Comparison of ENCODE assay signal across 9 cellular contexts in the genomic region with DNA sequence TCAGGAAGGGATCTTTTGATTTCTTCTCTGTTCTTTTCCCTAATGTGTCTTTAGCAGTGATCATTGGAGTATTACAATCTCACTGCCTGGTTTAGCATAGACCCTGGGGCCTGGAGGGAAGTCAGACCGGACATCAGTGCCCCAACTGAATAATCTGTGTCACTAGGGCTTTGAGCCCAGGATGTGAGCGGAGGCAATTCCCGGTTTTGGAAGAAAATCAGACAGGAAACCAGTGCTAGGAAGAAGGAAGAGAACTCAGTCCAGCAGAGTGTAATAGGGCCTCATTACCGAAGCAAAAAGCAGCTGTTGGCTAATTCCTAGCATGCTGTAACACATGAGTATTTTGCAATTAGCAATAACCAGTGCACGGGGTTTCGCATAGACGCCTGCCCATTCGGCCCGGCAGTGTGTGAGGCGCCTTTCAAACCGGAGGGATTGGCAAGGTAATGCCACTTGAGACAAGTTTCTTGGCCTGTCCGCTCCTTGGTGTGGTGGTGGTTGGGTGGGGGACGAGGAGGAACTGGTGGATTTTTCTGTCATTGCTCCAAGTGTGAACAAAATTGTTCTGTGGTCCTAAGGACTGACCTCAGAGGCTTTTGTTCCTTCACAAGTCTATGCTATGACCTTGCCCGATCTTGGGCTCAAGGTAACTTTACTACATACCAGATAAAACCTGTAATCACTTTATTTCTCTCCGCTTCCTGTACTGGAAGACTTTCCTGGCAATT. TPM values are rescaled to one million over a fixed set of nuclear protein-coding genes. Genes with fewer than 3 reads are reported as not detected.
DNase-seq lines count a peak whose midpoint lies in the region; ATAC-seq, FAIRE-seq and TF ChIP-seq lines count a peak whose summit lies in the region.
"Had no signal": no experiment of that assay in that cellular context is flagged by ENCODE, and none has a peak within 500 bp of the region (broad histone marks: within the 10 kb centered on the region; RNA-seq: fewer than 3 reads in every experiment).

No MANE protein-coding gene starts in this region.

- DNase-seq in SIG-M5 treated with dmso at 0.1 percent for 504 hours (lab: John Stamatoyannopoulos, UW; ENCODE audit: unreplicated experiment) = peak; percentile 89
- DNase-seq in SIG-M5 (lab: John Stamatoyannopoulos, UW) = no peak
- DNase-seq in brain microvascular endothelial cell = no peak
- DNase-seq in HepG2 (ENCODE audit: low spot score) = no peak
- peak; percentile 63 to 76 for DNase-seq in uterus
- no peak for DNase-seq in stimulated activated naive B cell treated with anti-CD40 and anti-IgM and Interleukin-4, amounts not matched to agents 10 μg/mL and 1 μg/mL and 100 μg/mL, for 72 hours
- DNase-seq: COR-L47 had no signal

- peak; percentile 10; the same call in 1 of the 2 replicates for TF ChIP-seq RAD21 in HepG2 (CRISPR knock-in tag; IDR thresholded peaks at IDR 0.05)

- in situ Hi-C loops in brain microvascular endothelial cell (cut with HindIII; ENCODE audit: low pct_ligation_motif_present, low sequenced_read_pairs) (no loop called here), HepG2 (cut with HindIII; ENCODE audit: extremely low pct_ligation_motif_present, low pct_unique_long_range_greater_than_20kb) (loop anchor here (10.0 kb wide), 2 partner anchors 641 to 691 kb away; no protein-coding TSS in a partner anchor)

- ATAC-seq in HepG2 = peak; percentile 0; the same call in 1 of the 3 replicates
- ATAC-seq in stimulated activated naive B cell treated with anti-CD40 and anti-IgM and Interleukin-4, amounts not matched to agents 10 μg/mL and 1 μg/mL and 100 μg/mL, for 72 hours (replicated peaks) = no peak
- no peak for ATAC-seq in GM21528 (IDR thresholded peaks at IDR 0.05; ENCODE audit: low FRiP score, unreplicated experiment)
- ATAC-seq in GM19397 (IDR thresholded peaks at IDR 0.05; ENCODE audit: unreplicated experiment) = no peak

- no peak overlapping the region for H3K4me3 Mint-ChIP-seq in stimulated activated naive B cell treated with anti-CD40 and anti-IgM and Interleukin-4, amounts not matched to agents 10 μg/mL and 1 μg/mL and 100 μg/mL, for 72 hours

- intact Hi-C loops in HepG2 (cut with micrococcal nuclease; ENCODE audit: unreplicated experiment) (loop anchor here (1.0 to 10.0 kb wide), 4 partner anchors 221 to 693 kb away; no protein-coding TSS in a partner anchor), uterus (cut with DNase I; ENCODE audit: low total_unique reads) (loop anchor here (10.0 kb wide), 2 partner anchors 311 to 501 kb away; a partner anchor contains a TSS)

- H3K79me2 ChIP-seq in HepG2 (ENCODE audit: insufficient read depth, low read length) = peaks cover 62% of the 10 kb centered on the region

- no peak for TF ChIP-seq CTCF in brain microvascular endothelial cell (IDR thresholded peaks at IDR 0.05; ENCODE audit: low read depth, low read length, missing control alignments)
- TF ChIP-seq CTCF in HepG2 (CRISPR knock-in tag; IDR thresholded peaks at IDR 0.05) = no peak
- TF ChIP-seq CTCF in uterus (IDR thresholded peaks at IDR 0.05) = no peak

- H4K20me1 ChIP-seq in HepG2 (ENCODE audit: insufficient read depth, low read length) = peaks cover 51% of the 10 kb centered on the region; the same call in 1 of the 2 replicates

- TF ChIP-seq EP300 in HepG2 (IDR thresholded peaks at IDR 0.05; ENCODE audit: low read depth in 2 of 2, low read length in 2 of 2) = no peak
- TF ChIP-seq EP300 in HepG2 (CRISPR knock-in tag; IDR thresholded peaks at IDR 0.05; ENCODE audit: borderline replicate concordance) = 0 out of 2 replicates have a peak, but pooled peaks have one; percentile 26

- FAIRE-seq in HepG2 (lab: Jason Lieb, UNC) = no peak

- no peaks in the 10 kb centered on the region for H3K9me3 Mint-ChIP-seq in stimulated activated naive B cell treated with anti-CD40 and anti-IgM and Interleukin-4, amounts not matched to agents 10 μg/mL and 1 μg/mL and 100 μg/mL, for 72 hours

- BruUV-seq in HepG2 (replicated peaks; lab: Mats Ljungman, UMichigan) = no TSS peak

- H3K4me1 ChIP-seq in HepG2 (ENCODE audit: insufficient read depth, low read length) = peaks cover 52% of the 10 kb centered on the region
- H3K4me1 ChIP-seq in uterus = peaks cover 0 to 18% of the 10 kb centered on the region in 2 donors

- H3K27ac ChIP-seq in brain microvascular endothelial cell = peak overlapping the region; percentile 98
- peak overlapping the region; percentile 64 for H3K27ac ChIP-seq in HepG2 (ENCODE audit: extremely low read length, insufficient read depth, low read length)
- peak overlapping the region; percentile 99 to 100 for H3K27ac ChIP-seq in uterus

- peak overlapping the region; percentile 94 for H3K9ac ChIP-seq in HepG2 (ENCODE audit: insufficient read depth, low read depth, low read length)

- 4% methylated on average over 15 of the region's 15 CpGs for WGBS in HepG2 (ENCODE audit: low lambda C conversion rate)

- peak overlapping the region; percentile 93 for H3K4me3 ChIP-seq in brain microvascular endothelial cell (ENCODE audit: low read depth, low read length)
- peak overlapping the region; percentile 91 to 95 (median 93) for H3K4me3 ChIP-seq in HepG2 (replicated peaks in 1 of 3; ENCODE audit: insufficient read depth in 1 of 3, low read depth in 2 of 3, low read length in 3 of 3)
- peak overlapping the region; percentile 71 to 95 for H3K4me3 ChIP-seq in uterus

- H3K4me2 ChIP-seq in HepG2 (ENCODE audit: low read depth, low read length) = peak overlapping the region; percentile 84

- H3K27ac Mint-ChIP-seq in stimulated activated naive B cell treated with anti-CD40 and anti-IgM and Interleukin-4, amounts not matched to agents 10 μg/mL and 1 μg/mL and 100 μg/mL, for 72 hours = no peak overlapping the region

- H3K36me3 Mint-ChIP-seq in stimulated activated naive B cell treated with anti-CD40 and anti-IgM and Interleukin-4, amounts not matched to agents 10 μg/mL and 1 μg/mL and 100 μg/mL, for 72 hours = peaks cover 8 to 21% of the 10 kb centered on the region in 2 donors

- no peak for TF ChIP-seq POLR2A in HepG2 (IDR thresholded peaks at IDR 0.05; ENCODE audit: insufficient read depth in 1 of 2, low read depth in 2 of 2, low read length in 2 of 2)
- peak; percentile 43 to 61 for TF ChIP-seq POLR2A in uterus (IDR thresholded peaks at IDR 0.05)

- H3K27me3 ChIP-seq in brain microvascular endothelial cell (replicated peaks) (no peaks in the 10 kb centered on the region), HepG2 (ENCODE audit: control insufficient read depth in 1 of 2, insufficient read depth in 2 of 2, low read length in 2 of 2) (no peaks in the 10 kb centered on the region; a peak in 1 of 5 replicates), uterus (no peaks in the 10 kb centered on the region)

- H2AFZ ChIP-seq in HepG2 (ENCODE audit: low read length) = no peak overlapping the region

- peaks cover 15% of the 10 kb centered on the region for H3K36me3 ChIP-seq in brain microvascular endothelial cell (replicated peaks)
- H3K36me3 ChIP-seq in HepG2 (replicated peaks in 1 of 2; ENCODE audit: control insufficient read depth in 1 of 2, insufficient read depth in 2 of 2, low read length in 2 of 2) = peaks cover 0 to 7% of the 10 kb centered on the region in 2 experiments; a peak in 2 of 5 replicates
- H3K36me3 ChIP-seq in uterus = no peaks in the 10 kb centered on the region

- peaks cover 12 to 19% of the 10 kb centered on the region in 2 donors for H3K4me1 Mint-ChIP-seq in stimulated activated naive B cell treated with anti-CD40 and anti-IgM and Interleukin-4, amounts not matched to agents 10 μg/mL and 1 μg/mL and 100 μg/mL, for 72 hours

- no peaks in the 10 kb centered on the region for H3K9me3 ChIP-seq in HepG2 (ENCODE audit: low read length)
- H3K9me3 ChIP-seq in uterus = no peaks in the 10 kb centered on the region

- CTCF ChIA-PET in HepG2 (lab: Yijun Ruan, JAX; ENCODE audit: low intra/inter-chr PET ratio, low total read pairs) = interaction anchor here (1.5 to 2.8 kb wide), 3 partner anchors 588 to 712 kb away, joined by 5 to 13 read pairs (median 11); no protein-coding TSS in a partner anchor

- POLR2A ChIA-PET in HepG2 (lab: Yijun Ruan, JAX) = interaction anchor here (0.9 to 2.7 kb wide), 7 partner anchors 17 to 667 kb away, joined by 3 to 38 read pairs (median 5); a partner anchor contains a TSS

- peaks cover 0 to 4% of the 10 kb centered on the region in 2 donors for H3K27me3 Mint-ChIP-seq in stimulated activated naive B cell treated with anti-CD40 and anti-IgM and Interleukin-4, amounts not matched to agents 10 μg/mL and 1 μg/mL and 100 μg/mL, for 72 hours

TF ChIP-seq in HepG2, 621 proteins besides CTCF, POLR2A, EP300 and RAD21 (continues in another document):
- TF ChIP-seq ZNF776 (CRISPR knock-in tag; IDR thresholded peaks at IDR 0.05) = no peak
- no peak for TF ChIP-seq NFE2L2 (IDR thresholded peaks at IDR 0.05; ENCODE audit: low read length)
- 0 out of 2 replicates have a peak, but pooled peaks have one; percentile 32 for TF ChIP-seq TP53 (CRISPR knock-in tag; conservative IDR thresholded peaks at IDR 0.05)
- TF ChIP-seq HCFC1 (IDR thresholded peaks at IDR 0.05; ENCODE audit: low read depth, low read length) = no peak
- no peak for TF ChIP-seq ZNF10 (CRISPR knock-in tag; IDR thresholded peaks at IDR 0.05; ENCODE audit: borderline replicate concordance, low read depth)

RNA-seq across cellular contexts. Expression of a gene that starts 2.8 kb away (rescaled TPM):
- 2.3 and 3.4 TPM in 2 replicates for total RNA-seq in HepG2 (2016; rRNA removed; fragmentation: Illumina TruSeq; extraction: Trizol)
- 0.53 and 0.61 TPM in 2 replicates for total RNA-seq in HepG2 (2016; cell fraction: cytosol; rRNA removed; fragmentation: Illumina TruSeq; extraction: Trizol; ENCODE audit: low read depth)
- 2.2 and 4.1 TPM in 2 replicates for total RNA-seq in HepG2 (2016; cell fraction: insoluble cytoplasmic fraction; rRNA removed; fragmentation: Illumina TruSeq; extraction: Trizol)
- total RNA-seq in HepG2 (2016; cell fraction: membrane; rRNA removed; fragmentation: Illumina TruSeq; extraction: Trizol) = 1.3 and 1.4 TPM in 2 replicates
- 3.7 and 5.1 TPM in 2 replicates for total RNA-seq in HepG2 (2016; cell fraction: nucleus; rRNA removed; fragmentation: Illumina TruSeq; extraction: Trizol)
- polyA plus RNA-seq in HepG2 (2011; rRNA removed) = 18.1 and 20.1 TPM in 2 replicates
- 10.9 and 11.2 TPM in 2 replicates for polyA plus RNA-seq in HepG2 (2011; cell fraction: cytosol; rRNA removed)
- 37.0 and 47.3 TPM in 2 replicates for polyA plus RNA-seq in HepG2 (2011; cell fraction: nucleus; rRNA removed)
- 25.1 and 31.2 TPM in 2 replicates for polyA plus RNA-seq in HepG2 (2012)
- polyA plus RNA-seq in HepG2 (2016; cell fraction: cytosol; fragmentation: Illumina TruSeq; extraction: Trizol; ENCODE audit: low read depth) = 0.21 and 0.26 TPM in 2 replicates
- polyA plus RNA-seq in HepG2 (2016; cell fraction: insoluble cytoplasmic fraction; fragmentation: Illumina TruSeq; extraction: Trizol; ENCODE audit: low read depth) = 2.0 and 2.4 TPM in 2 replicates
- polyA plus RNA-seq in HepG2 (2016; cell fraction: membrane; fragmentation: Illumina TruSeq; extraction: Trizol; ENCODE audit: low read depth) = 0.46 and 0.51 TPM in 2 replicates
- 3.9 and 4.9 TPM in 2 replicates for polyA plus RNA-seq in HepG2 (2016; cell fraction: nucleus; fragmentation: Illumina TruSeq; extraction: Trizol; ENCODE audit: insufficient read depth, low read depth)
- 62.9 and 84.8 TPM in 2 replicates for polyA minus RNA-seq in HepG2 (2011; rRNA and poly(A)+ RNA removed; ENCODE audit: low replicate concordance)
- polyA minus RNA-seq in HepG2 (2011; cell fraction: cytosol; rRNA and poly(A)+ RNA removed) = 27.1 and 28.7 TPM in 2 replicates
- 47.9 and 53.6 TPM in 2 replicates for polyA minus RNA-seq in HepG2 (2011; cell fraction: nucleus; rRNA and poly(A)+ RNA removed)
- total RNA-seq in uterus = 100 to 1,000 TPM in 1 of 4 donors, 10 to 100 TPM in 3; 39.8 to 134 (median 58.7) TPM

Comparison
In these comparisons a context has a peak if more than half of its experiments do, and no peak if none do; other contexts are left out.
1. DNase-seq: peak in SIG-M5 treated with dmso at 0.1 percent for 504 hours (single experiment) and uterus (2 of 2); none in SIG-M5 (single experiment), brain microvascular endothelial cell (single experiment), HepG2 (single experiment) and stimulated activated naive B cell treated with anti-CD40 and anti-IgM and Interleukin-4, amounts not matched to agents 10 μg/mL and 1 μg/mL and 100 μg/mL, for 72 hours (single experiment).
2. POLR2A ChIP-seq: peak in uterus (2 of 2); none in HepG2 (0 of 2).
3. RNA of a gene that starts 2.8 kb away (total RNA-seq): 39.8 to 134 TPM in uterus; 0.53 to 5.1 TPM in HepG2; every median in the first group is over 4 times any median in the second.
4. Peak in every context shown above with its lines, with median percentiles within 50 percentile points of each other: H3K27ac ChIP-seq and H3K4me3 ChIP-seq.